ENCODE assay signal across 31 cellular contexts in the genomic region with DNA sequence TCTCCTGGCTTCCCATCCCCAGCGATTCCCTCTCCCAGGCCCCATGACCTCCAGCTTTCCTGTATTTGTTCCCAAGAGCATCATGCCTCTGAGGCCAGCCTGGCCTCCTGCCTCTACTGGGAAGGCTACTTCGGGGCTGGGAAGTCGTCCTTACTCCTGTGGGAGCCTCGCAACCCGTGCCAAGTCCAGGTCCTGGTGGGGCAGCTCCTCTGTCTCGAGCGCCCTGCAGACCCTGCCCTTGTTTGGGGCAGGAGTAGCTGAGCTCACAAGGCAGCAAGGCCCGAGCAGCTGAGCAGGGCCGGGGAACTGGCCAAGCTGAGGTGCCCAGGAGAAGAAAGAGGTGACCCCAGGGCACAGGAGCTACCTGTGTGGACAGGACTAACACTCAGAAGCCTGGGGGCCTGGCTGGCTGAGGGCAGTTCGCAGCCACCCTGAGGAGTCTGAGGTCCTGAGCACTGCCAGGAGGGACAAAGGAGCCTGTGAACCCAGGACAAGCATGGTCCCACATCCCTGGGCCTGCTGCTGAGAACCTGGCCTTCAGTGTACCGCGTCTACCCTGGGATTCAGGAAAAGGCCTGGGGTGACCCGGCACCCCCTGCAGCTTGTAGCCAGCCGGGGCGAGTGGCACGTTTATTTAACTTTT. TPM values are rescaled to one million over a fixed set of nuclear protein-coding genes. Genes with fewer than 3 reads are reported as not detected.
"Had no signal": no experiment of that assay in that cellular context is flagged by ENCODE, and none has a peak within 500 bp of the region (broad histone marks: within the 10 kb centered on the region; RNA-seq: fewer than 3 reads in every experiment).

No MANE protein-coding gene starts in this region.

- ATAC-seq: activated CD8-positive, alpha-beta memory T cell treated with anti-CD3 and anti-CD28 coated beads, Interleukin-2, amount 10 ng/mL, durations not matched to agents 7 days and 5 days; body of pancreas; effector memory CD8-positive, alpha-beta T cell; foreskin keratinocyte; natural killer cell; stimulated activated memory B cell treated with anti-CD40 and anti-IgM and Interleukin-4, amounts not matched to agents 10 μg/mL and 1 μg/mL and 100 μg/mL, for 72 hours had no signal

- H3K9me3 ChIP-seq: adrenal gland, body of pancreas, esophagus muscularis mucosa, heart right ventricle, sigmoid colon, testis had no signal

- DNase-seq: activated CD4-positive, alpha-beta memory T cell treated with anti-CD3 and anti-CD28 coated beads, Interleukin-2, amount 10 ng/mL, durations not matched to agents 7 days and 5 days; activated CD4-positive, alpha-beta T cell treated with anti-CD3 and anti-CD28 coated beads, Interleukin-2, amount 10 ng/mL, durations not matched to agents 7 days and 5 days; activated CD4-positive, CD25-positive, alpha-beta regulatory T cell treated with anti-CD3 and anti-CD28 coated beads, Interleukin-2, amount 50 U/mL, for 72 hours; activated CD8-positive, alpha-beta memory T cell treated with anti-CD3 and anti-CD28 coated beads, Interleukin-2, amount 10 ng/mL, durations not matched to agents 7 days and 5 days; activated naive CD4-positive, alpha-beta T cell; activated naive CD8-positive, alpha-beta T cell treated with anti-CD3 and anti-CD28 coated beads for 36 hours; activated T-cell treated with anti-CD3 and anti-CD28 coated beads, Interleukin-2, amount 50 U/mL, for 48 hours; adrenal gland; body of pancreas; effector memory CD8-positive, alpha-beta T cell; foreskin keratinocyte; heart right ventricle; natural killer cell; sigmoid colon; small intestine; stimulated activated CD4-positive, alpha-beta T cell treated with anti-CD3 and anti-CD28 coated beads, Interleukin-1b, Interleukin-23, amount 100 ng/mL, for 48 hours; stimulated activated CD4-positive, alpha-beta T cell treated with anti-CD3 and anti-CD28 coated beads, Interleukin-4, amount 100 ng/mL, for 4 hours; stimulated activated CD8-positive, alpha-beta memory T cell treated with anti-CD3 and anti-CD28 coated beads, Interleukin-4, amount 100 ng/mL, for 48 hours; T-helper 9 cell; testis; trophoblast cell; WERI-Rb-1 had no signal

- H3K4me3 ChIP-seq: adrenal gland, body of pancreas, coronary artery, esophagus muscularis mucosa, heart right ventricle, sigmoid colon, testis had no signal

- H3K4me1 ChIP-seq: adrenal gland, foreskin keratinocyte, sigmoid colon, testis had no signal

- H3K27ac ChIP-seq: adrenal gland, body of pancreas, coronary artery, esophagus muscularis mucosa, foreskin keratinocyte, heart right ventricle, sigmoid colon, testis, WERI-Rb-1 had no signal

- H3K27me3 ChIP-seq: adrenal gland, body of pancreas, foreskin keratinocyte, testis had no signal

- FAIRE-seq: small intestine, urothelium cell line had no signal

RNA-seq across cellular contexts. Expression of a gene that starts 23.6 kb away (rescaled TPM):
- total RNA-seq: activated CD4-positive, alpha-beta memory T cell treated with anti-CD3 and anti-CD28 coated beads, Interleukin-2, amount 10 ng/mL, durations not matched to agents 7 days and 5 days; activated CD4-positive, alpha-beta T cell treated with anti-CD3 and anti-CD28 coated beads, Interleukin-2, amount 10 ng/mL, durations not matched to agents 7 days and 5 days; activated CD8-positive, alpha-beta memory T cell treated with anti-CD3 and anti-CD28 coated beads, Interleukin-2, amount 10 ng/mL, durations not matched to agents 7 days and 5 days; activated naive CD8-positive, alpha-beta T cell treated with anti-CD3 and anti-CD28 coated beads for 36 hours; activated T-helper 2 cell treated with anti-CD3 and anti-CD28 coated beads, Interferon-gamma antibody, Interleukin-2, Interleukin-4, amounts not matched to agents 10 μg/mL and 5 μg/mL and 100 μg/mL, durations not matched to agents 14 hours and 24 hours and 36 hours; aorta; cerebellum; esophagus muscularis mucosa; foreskin keratinocyte; heart right ventricle; mononuclear cell; natural killer cell; osteoblast had no signal
- polyA plus RNA-seq: foreskin keratinocyte had no signal
